Comparison of ENCODE assay signal across 1 cellular context in genomic region chr5:133051547-133052316, GRCh38.
A peak's percentile ranks its signal among the peaks of the same experiment; 100 is the strongest.
TF ChIP-seq lines count a peak whose summit lies in the region.

Gene HSPA4 (plus strand): TSS chr5:133052013. CDS start chr5:133052251, 238 bp downstream.

TF ChIP-seq in K562, 482 proteins besides CTCF, POLR2A, EP300 and RAD21 (continued from another document and continues in another):
- TF ChIP-seq FOXP4 (CRISPR knock-in tag; IDR thresholded peaks at IDR 0.05; ENCODE audit: borderline replicate concordance), result no peak
- peak; percentile 87 for TF ChIP-seq TAF7 (tag; IDR thresholded peaks at IDR 0.05)
- peak; percentile 67 for TF ChIP-seq ZNF436 (CRISPR knock-in tag; IDR thresholded peaks at IDR 0.05)
- no peak for TF ChIP-seq HMG20A (CRISPR knock-in tag; conservative IDR thresholded peaks at IDR 0.05)
- 0 out of 4 replicates have a peak, but pooled peaks of 1 of the 2 experiments have one; percentile 42 for TF ChIP-seq NONO (IDR thresholded peaks at IDR 0.05; ENCODE audit: low read depth in 2 of 2, low read length in 1 of 2)
- TF ChIP-seq, protein P1, sequence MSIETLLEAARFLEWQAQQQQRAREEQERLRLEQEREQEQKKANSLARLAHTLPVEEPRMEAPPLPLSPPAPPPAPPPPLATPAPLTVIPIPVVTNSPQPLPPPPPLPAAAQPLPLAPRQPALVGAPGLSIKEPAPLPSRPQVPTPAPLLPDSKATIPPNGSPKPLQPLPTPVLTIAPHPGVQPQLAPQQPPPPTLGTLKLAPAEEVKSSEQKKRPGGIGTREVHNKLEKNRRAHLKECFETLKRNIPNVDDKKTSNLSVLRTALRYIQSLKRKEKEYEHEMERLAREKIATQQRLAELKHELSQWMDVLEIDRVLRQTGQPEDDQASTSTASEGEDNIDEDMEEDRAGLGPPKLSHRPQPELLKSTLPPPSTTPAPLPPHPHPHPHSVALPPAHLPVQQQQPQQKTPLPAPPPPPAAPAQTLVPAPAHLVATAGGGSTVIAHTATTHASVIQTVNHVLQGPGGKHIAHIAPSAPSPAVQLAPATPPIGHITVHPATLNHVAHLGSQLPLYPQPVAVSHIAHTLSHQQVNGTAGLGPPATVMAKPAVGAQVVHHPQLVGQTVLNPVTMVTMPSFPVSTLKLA (conservative IDR thresholded peaks at IDR 0.05), result peak in 1 of 2 experiments; percentile 37; a peak in 3 of 4 replicates
- 0 out of 4 replicates have a peak, but pooled peaks of 1 of the 2 experiments have one; percentile 47 for TF ChIP-seq FOXA3 (CRISPR knock-in tag; conservative IDR thresholded peaks at IDR 0.05 in 1 of 2, IDR thresholded peaks at IDR 0.05 in 1 of 2)
- TF ChIP-seq, protein P2, sequence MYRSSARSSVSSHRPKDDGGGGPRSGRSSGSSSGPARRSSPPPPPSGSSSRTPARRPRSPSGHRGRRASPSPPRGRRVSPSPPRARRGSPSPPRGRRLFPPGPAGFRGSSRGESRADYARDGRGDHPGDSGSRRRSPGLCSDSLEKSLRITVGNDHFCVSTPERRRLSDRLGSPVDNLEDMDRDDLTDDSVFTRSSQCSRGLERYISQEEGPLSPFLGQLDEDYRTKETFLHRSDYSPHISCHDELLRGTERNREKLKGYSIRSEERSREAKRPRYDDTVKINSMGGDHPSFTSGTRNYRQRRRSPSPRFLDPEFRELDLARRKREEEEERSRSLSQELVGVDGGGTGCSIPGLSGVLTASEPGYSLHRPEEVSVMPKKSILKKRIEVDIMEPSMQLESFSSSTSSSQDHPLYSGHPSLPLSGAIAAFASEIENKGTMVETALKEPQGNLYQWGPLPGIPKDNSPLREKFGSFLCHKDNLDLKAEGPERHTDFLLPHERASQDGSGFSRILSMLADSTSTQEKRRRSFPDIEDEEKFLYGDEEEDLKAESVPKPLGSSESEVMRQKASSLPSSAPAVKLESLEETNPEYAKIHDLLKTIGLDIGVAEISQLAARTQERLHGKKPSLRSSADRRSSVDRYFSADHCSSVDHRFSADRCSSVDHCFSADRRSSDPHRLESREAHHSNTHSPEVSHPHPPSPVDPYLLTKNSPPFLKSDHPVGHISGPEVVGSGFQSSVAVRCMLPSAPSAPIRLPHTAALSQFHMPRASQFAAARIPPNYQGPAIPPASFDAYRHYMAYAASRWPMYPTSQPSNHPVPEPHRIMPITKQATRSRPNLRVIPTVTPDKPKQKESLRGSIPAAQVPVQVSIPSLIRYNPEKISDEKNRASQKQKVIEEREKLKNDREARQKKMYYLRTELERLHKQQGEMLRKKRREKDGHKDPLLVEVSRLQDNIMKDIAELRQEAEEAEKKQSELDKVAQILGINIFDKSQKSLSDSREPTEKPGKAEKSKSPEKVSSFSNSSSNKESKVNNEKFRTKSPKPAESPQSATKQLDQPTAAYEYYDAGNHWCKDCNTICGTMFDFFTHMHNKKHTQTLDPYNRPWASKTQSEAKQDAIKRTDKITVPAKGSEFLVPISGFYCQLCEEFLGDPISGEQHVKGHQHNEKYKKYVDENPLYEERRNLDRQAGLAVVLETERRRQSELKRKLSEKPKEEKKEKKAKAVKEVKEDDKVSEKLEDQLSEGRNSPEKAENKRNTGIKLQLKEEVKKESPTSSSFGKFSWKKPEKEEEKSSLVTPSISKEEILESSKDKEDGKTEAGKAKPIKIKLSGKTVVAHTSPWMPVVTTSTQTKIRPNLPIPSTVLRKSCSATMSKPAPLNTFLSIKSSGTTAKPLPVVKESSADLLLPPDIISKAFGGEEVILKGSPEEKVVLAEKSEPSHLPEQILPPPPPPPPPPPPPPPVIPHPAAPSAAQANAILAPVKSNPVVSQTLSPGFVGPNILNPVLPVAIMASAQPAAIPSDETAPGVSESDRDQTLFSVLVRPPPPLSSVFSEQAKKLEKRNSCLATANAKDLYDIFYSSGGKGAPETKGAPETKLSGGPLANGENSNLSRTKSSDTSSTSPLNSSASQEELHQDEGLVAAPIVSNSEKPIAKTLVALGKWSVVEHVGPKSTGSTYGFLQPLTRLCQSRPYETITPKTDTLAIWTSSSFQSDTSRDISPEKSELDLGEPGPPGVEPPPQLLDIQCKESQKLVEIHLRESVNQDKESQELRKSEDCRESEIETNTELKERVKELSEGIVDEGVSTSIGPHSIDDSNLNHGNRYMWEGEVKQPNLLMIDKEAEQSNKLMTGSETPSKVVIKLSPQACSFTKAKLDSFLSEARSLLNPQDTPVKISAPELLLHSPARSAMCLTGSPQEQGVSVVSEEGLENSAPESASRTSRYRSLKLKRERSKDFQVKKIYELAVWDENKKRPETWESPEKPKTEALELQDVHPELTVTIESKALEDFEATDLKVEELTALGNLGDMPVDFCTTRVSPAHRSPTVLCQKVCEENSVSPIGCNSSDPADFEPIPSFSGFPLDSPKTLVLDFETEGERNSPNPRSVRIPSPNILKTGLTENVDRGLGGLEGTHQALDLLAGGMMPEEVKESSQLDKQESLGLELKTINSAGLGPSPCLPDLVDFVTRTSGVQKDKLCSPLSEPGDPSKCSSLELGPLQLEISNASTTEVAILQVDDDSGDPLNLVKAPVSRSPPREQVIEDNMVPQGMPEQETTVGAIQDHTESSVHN (IDR thresholded peaks at IDR 0.05; ENCODE audit: borderline replicate concordance in 1 of 2, low read depth in 1 of 2), result 0 out of 4 replicates have a peak, but pooled peaks of 1 of the 2 experiments have one; percentile 39
- TF ChIP-seq BRD4 (IDR thresholded peaks at IDR 0.05), result peak; percentile 92
- TF ChIP-seq CBX3 (IDR thresholded peaks at IDR 0.05; ENCODE audit: borderline replicate concordance in 1 of 2, low read length in 2 of 2), result peak in 1 of 2 experiments; percentile 29; a peak in 1 of 3 replicates
- TF ChIP-seq, protein P3, sequence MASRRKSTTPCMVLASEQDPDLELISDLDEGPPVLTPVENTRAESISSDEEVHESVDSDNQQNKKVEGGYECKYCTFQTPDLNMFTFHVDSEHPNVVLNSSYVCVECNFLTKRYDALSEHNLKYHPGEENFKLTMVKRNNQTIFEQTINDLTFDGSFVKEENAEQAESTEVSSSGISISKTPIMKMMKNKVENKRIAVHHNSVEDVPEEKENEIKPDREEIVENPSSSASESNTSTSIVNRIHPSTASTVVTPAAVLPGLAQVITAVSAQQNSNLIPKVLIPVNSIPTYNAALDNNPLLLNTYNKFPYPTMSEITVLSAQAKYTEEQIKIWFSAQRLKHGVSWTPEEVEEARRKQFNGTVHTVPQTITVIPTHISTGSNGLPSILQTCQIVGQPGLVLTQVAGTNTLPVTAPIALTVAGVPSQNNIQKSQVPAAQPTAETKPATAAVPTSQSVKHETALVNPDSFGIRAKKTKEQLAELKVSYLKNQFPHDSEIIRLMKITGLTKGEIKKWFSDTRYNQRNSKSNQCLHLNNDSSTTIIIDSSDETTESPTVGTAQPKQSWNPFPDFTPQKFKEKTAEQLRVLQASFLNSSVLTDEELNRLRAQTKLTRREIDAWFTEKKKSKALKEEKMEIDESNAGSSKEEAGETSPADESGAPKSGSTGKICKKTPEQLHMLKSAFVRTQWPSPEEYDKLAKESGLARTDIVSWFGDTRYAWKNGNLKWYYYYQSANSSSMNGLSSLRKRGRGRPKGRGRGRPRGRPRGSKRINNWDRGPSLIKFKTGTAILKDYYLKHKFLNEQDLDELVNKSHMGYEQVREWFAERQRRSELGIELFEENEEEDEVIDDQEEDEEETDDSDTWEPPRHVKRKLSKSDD (conservative IDR thresholded peaks at IDR 0.05; ENCODE audit: low read length), result peak; percentile 91
- TF ChIP-seq ZNF584 (CRISPR knock-in tag; IDR thresholded peaks at IDR 0.05; ENCODE audit: low read depth), result 0 out of 2 replicates have a peak, but pooled peaks have one; percentile 46
- TF ChIP-seq REST (CRISPR knock-in tag; IDR thresholded peaks at IDR 0.05; ENCODE audit: low read depth), result 0 out of 2 replicates have a peak, but pooled peaks have one; percentile 37
- TF ChIP-seq ZNF124 (CRISPR knock-in tag; IDR thresholded peaks at IDR 0.05), result no peak
- TF ChIP-seq EP400 (IDR thresholded peaks at IDR 0.05), result peak; percentile 91
- no peak for TF ChIP-seq RBM22 (IDR thresholded peaks at IDR 0.05; ENCODE audit: low read depth, low read length, poor library complexity, severe bottlenecking)
- peak; percentile 97 for TF ChIP-seq PHF8 (IDR thresholded peaks at IDR 0.05; ENCODE audit: borderline replicate concordance, low read length)
- peak; percentile 92 for TF ChIP-seq ARHGAP35 (IDR thresholded peaks at IDR 0.05; ENCODE audit: partially characterized antibody)
- TF ChIP-seq ZNF75A (CRISPR knock-in tag; IDR thresholded peaks at IDR 0.05), result no peak
- peak; percentile 30; the same call in 1 of the 2 replicates for TF ChIP-seq ZBTB2 (IDR thresholded peaks at IDR 0.05)
- peak; percentile 87 for TF ChIP-seq ELF1 (tag; IDR thresholded peaks at IDR 0.05)
- TF ChIP-seq PHTF2 (CRISPR knock-in tag; IDR thresholded peaks at IDR 0.05), result peak; percentile 63; the same call in 1 of the 2 replicates
- TF ChIP-seq ZNF76 (CRISPR knock-in tag; IDR thresholded peaks at IDR 0.05; ENCODE audit: borderline replicate concordance), result peak; percentile 46; the same call in 1 of the 2 replicates
- TF ChIP-seq CXXC5 (CRISPR knock-in tag; IDR thresholded peaks at IDR 0.05), result peak; percentile 82
- TF ChIP-seq TCF3 (CRISPR knock-in tag; IDR thresholded peaks at IDR 0.05), result peak; percentile 30
- TF ChIP-seq, protein P4, sequence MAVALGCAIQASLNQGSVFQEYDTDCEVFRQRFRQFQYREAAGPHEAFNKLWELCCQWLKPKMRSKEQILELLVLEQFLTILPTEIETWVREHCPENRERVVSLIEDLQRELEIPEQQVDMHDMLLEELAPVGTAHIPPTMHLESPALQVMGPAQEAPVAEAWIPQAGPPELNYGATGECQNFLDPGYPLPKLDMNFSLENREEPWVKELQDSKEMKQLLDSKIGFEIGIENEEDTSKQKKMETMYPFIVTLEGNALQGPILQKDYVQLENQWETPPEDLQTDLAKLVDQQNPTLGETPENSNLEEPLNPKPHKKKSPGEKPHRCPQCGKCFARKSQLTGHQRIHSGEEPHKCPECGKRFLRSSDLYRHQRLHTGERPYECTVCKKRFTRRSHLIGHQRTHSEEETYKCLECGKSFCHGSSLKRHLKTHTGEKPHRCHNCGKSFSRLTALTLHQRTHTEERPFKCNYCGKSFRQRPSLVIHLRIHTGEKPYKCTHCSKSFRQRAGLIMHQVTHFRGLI (CRISPR knock-in tag; IDR thresholded peaks at IDR 0.05), result no peak
- TF ChIP-seq MEIS2 (IDR thresholded peaks at IDR 0.05; ENCODE audit: partially characterized antibody), result no peak
- peak; percentile 83 for TF ChIP-seq ELF4 (CRISPR knock-in tag; IDR thresholded peaks at IDR 0.05)
- no peak for TF ChIP-seq ZNF121 (CRISPR knock-in tag; conservative IDR thresholded peaks at IDR 0.05)
- 0 out of 2 replicates have a peak, but pooled peaks have one; percentile 19 for TF ChIP-seq ZFPM2 (CRISPR knock-in tag; IDR thresholded peaks at IDR 0.05)
- no peak; the same call in 1 of the 2 replicates for TF ChIP-seq NR2C2 (CRISPR knock-in tag; IDR thresholded peaks at IDR 0.05)
- no peak for TF ChIP-seq NR2C2 (tag; IDR thresholded peaks at IDR 0.05)
- TF ChIP-seq, protein P5, sequence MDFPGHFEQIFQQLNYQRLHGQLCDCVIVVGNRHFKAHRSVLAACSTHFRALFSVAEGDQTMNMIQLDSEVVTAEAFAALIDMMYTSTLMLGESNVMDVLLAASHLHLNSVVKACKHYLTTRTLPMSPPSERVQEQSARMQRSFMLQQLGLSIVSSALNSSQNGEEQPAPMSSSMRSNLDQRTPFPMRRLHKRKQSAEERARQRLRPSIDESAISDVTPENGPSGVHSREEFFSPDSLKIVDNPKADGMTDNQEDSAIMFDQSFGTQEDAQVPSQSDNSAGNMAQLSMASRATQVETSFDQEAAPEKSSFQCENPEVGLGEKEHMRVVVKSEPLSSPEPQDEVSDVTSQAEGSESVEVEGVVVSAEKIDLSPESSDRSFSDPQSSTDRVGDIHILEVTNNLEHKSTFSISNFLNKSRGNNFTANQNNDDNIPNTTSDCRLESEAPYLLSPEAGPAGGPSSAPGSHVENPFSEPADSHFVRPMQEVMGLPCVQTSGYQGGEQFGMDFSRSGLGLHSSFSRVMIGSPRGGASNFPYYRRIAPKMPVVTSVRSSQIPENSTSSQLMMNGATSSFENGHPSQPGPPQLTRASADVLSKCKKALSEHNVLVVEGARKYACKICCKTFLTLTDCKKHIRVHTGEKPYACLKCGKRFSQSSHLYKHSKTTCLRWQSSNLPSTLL (IDR thresholded peaks at IDR 0.05), result no peak
